ENCODE assay signal across 1 cellular context in the genomic region with DNA sequence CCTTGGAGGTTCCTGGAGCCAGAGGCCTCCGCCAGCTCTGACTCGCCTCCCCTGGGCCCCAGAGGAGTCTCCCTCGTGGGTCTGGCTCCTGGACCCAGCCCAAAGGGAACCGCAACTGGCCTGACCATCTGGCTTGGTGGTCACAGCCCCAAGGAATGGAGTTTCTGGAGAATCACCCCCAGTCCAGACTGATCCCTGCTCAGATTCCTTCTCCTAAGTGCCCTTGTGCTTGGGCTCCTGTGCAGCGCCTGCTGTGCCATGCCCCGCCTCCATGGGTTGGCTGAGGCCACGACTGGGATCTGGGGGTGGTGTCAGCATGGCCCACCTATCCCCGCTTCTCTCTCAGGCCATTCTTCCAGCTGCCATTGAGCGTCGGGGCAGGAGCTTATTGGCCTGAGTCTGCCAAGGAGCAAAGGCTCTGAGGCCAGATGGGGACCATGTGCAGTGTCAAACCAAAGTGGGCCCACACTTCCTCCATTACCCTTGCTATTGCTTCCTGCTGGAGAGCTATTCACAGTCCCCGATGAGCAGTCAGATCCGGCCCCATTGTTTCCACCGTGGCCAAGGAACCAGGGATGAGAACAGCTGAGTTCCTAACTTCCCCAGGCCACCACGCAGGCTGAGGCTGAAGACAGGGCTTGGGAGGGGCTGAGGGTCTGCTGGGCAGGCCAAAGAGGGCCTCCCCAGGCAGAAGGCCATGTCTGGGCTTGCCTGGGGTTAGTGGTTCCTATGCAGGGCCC.
TF ChIP-seq lines count a peak whose summit lies in the region.

No MANE protein-coding gene starts in this region.

TF ChIP-seq in IMR-90, 13 proteins besides CTCF, POLR2A, EP300 and RAD21:
- no peak for TF ChIP-seq CEBPB (IDR thresholded peaks at IDR 0.05; ENCODE audit: low read depth, low read length)
- TF ChIP-seq, protein P1, sequence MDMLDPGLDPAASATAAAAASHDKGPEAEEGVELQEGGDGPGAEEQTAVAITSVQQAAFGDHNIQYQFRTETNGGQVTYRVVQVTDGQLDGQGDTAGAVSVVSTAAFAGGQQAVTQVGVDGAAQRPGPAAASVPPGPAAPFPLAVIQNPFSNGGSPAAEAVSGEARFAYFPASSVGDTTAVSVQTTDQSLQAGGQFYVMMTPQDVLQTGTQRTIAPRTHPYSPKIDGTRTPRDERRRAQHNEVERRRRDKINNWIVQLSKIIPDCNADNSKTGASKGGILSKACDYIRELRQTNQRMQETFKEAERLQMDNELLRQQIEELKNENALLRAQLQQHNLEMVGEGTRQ (IDR thresholded peaks at IDR 0.05; ENCODE audit: low read depth, low read length): no peak
- no peak for TF ChIP-seq FOS (IDR thresholded peaks at IDR 0.05; ENCODE audit: low read depth, low read length)
- TF ChIP-seq RCOR1 (IDR thresholded peaks at IDR 0.05; ENCODE audit: insufficient replicate concordance, low read length): no peak
- TF ChIP-seq SMC3 (IDR thresholded peaks at IDR 0.05; ENCODE audit: low read depth, low read length): no peak
- TF ChIP-seq NFE2L2 (IDR thresholded peaks at IDR 0.05; ENCODE audit: low read depth, low read length): no peak
TF ChIP-seq in IMR-90: peak in this region for 0.
